In genomic region chr3:134941820-134942219, GRCh38 we compare ENCODE assay signal across 16 cellular contexts.
"Had no signal": no experiment of that assay in that cellular context is flagged by ENCODE, and none has a peak within 500 bp of the region (broad histone marks: within the 10 kb centered on the region; RNA-seq: fewer than 3 reads in every experiment).

No MANE protein-coding gene starts in this region.

- ATAC-seq: foreskin keratinocyte, left colon had no signal

- H3K4me3 ChIP-seq: coronary artery, hepatocyte, right atrium auricular region had no signal

- H3K27me3 ChIP-seq: foreskin keratinocyte, hepatocyte, right atrium auricular region had no signal

- H3K4me1 ChIP-seq: foreskin keratinocyte, parathyroid adenoma, right atrium auricular region had no signal

- H3K36me3 ChIP-seq: right atrium auricular region had no signal

- DNase-seq: effector CD4-positive, alpha-beta T cell; endodermal cell; erythroblast; foreskin keratinocyte; head of caudate nucleus; left colon; mesendoderm; naive B cell; small intestine; stimulated activated CD4-positive, alpha-beta T cell treated with anti-CD3 and anti-CD28 coated beads, Interleukin-12 subunit alpha, Interleukin-12 subunit beta, amount 100 ng/mL, for 4 hours; stimulated activated naive CD4-positive, alpha-beta T cell treated with Interleukin-2 at 50 U/mL for 16 hours; trophoblast cell had no signal

- H3K27ac ChIP-seq: coronary artery, foreskin keratinocyte, hepatocyte, parathyroid adenoma, right atrium auricular region had no signal

- H3K9me3 ChIP-seq: right atrium auricular region had no signal
